16 cellular contexts compared by ENCODE assay signal in genomic region chr19:11160119-11160768, GRCh38. TPM values are rescaled to one million over a fixed set of nuclear protein-coding genes. Genes with fewer than 3 reads are reported as not detected.
A peak's percentile ranks its signal among the peaks of the same experiment; 100 is the strongest.
DNase-seq lines count a peak whose midpoint lies in the region; ATAC-seq and TF ChIP-seq lines count a peak whose summit lies in the region.
"Had no signal": no experiment of that assay in that cellular context is flagged by ENCODE, and none has a peak within 500 bp of the region (broad histone marks: within the 10 kb centered on the region; RNA-seq: fewer than 3 reads in every experiment).

No MANE protein-coding gene starts in this region.

- intact Hi-C loops in stomach (cut with DNase I; ENCODE audit: low total_unique reads) (no loop called here), lower leg skin (cut with DNase I; ENCODE audit: low total_unique reads) (no loop called here)

- no peak overlapping the region for H3K4me3 Mint-ChIP-seq in chondrocyte (ENCODE audit: unreplicated experiment)
- H3K4me3 Mint-ChIP-seq: activated CD4-positive, alpha-beta T cell treated with anti-CD3 and anti-CD28 coated beads, Interleukin-2, amount 10 ng/mL, durations not matched to agents 7 days and 5 days; H9; stimulated activated naive CD8-positive, alpha-beta T cell treated with anti-CD3 and anti-CD28 coated beads, Interleukin-15, Interleukin-2, amounts not matched to agents 100 ng/mL and 50 ng/mL, for 24 hours; T-helper 17 cell had no signal

- H3K27me3 Mint-ChIP-seq in chondrocyte (ENCODE audit: low read depth), result no peaks in the 10 kb centered on the region
- H3K27me3 Mint-ChIP-seq: stimulated activated naive CD8-positive, alpha-beta T cell treated with anti-CD3 and anti-CD28 coated beads, Interleukin-15, Interleukin-2, amounts not matched to agents 100 ng/mL and 50 ng/mL, for 24 hours had no signal

- no peaks in the 10 kb centered on the region for H3K27me3 ChIP-seq in stomach
- H3K27me3 ChIP-seq: breast epithelium had no signal

- H3K9me3 ChIP-seq in stomach, result no peaks in the 10 kb centered on the region
- H3K9me3 ChIP-seq: breast epithelium, mucosa of descending colon had no signal

- peaks cover 12% of the 10 kb centered on the region for H3K36me3 Mint-ChIP-seq in chondrocyte (ENCODE audit: low read depth)

- no peak for TF ChIP-seq EP300 in stomach (IDR thresholded peaks at IDR 0.05)

- no peaks in the 10 kb centered on the region for H3K9me3 Mint-ChIP-seq in chondrocyte (ENCODE audit: low read depth)
- H3K9me3 Mint-ChIP-seq: activated CD4-positive, alpha-beta T cell treated with anti-CD3 and anti-CD28 coated beads, Interleukin-2, amount 10 ng/mL, durations not matched to agents 7 days and 5 days; H9; stimulated activated naive CD8-positive, alpha-beta T cell treated with anti-CD3 and anti-CD28 coated beads, Interleukin-15, Interleukin-2, amounts not matched to agents 100 ng/mL and 50 ng/mL, for 24 hours had no signal

- peak overlapping the region in 4 of 5 donors; percentile 70 to 88 (median 82) for H3K27ac ChIP-seq in stomach

- peaks cover 36% of the 10 kb centered on the region for H3K4me1 Mint-ChIP-seq in chondrocyte (ENCODE audit: low read depth)

- ATAC-seq in HG02884 (IDR thresholded peaks at IDR 0.05; ENCODE audit: unreplicated experiment), result no peak
- ATAC-seq: mucosa of descending colon, T-helper 17 cell had no signal

- TF ChIP-seq CTCF in chondrocyte (IDR thresholded peaks at IDR 0.05) (no peak), stomach (IDR thresholded peaks at IDR 0.05) (no peak), lower leg skin (IDR thresholded peaks at IDR 0.05) (no peak)

- H3K4me3 ChIP-seq in stomach (no peak overlapping the region), lower leg skin (ENCODE audit: low read depth, poor library complexity, severe bottlenecking) (no peak overlapping the region)
- H3K4me3 ChIP-seq: breast epithelium, mucosa of descending colon had no signal

- DNase-seq in OCI-M1 (lab: John Stamatoyannopoulos, UW) (peak; percentile 76), chondrocyte (ENCODE audit: low spot score) (no peak), iris pigment epithelial cell (ENCODE audit: low read depth) (peak; percentile 64), stomach (no peak), NCI-H146 (lab: John Stamatoyannopoulos, UW) (no peak), hypothalamus (lab: John Stamatoyannopoulos, UW) (no peak), lower leg skin (ENCODE audit: low spot score in 2 of 2) (no peak)
- DNase-seq: activated CD4-positive, alpha-beta T cell treated with anti-CD3 and anti-CD28 coated beads, Interleukin-2, amount 10 ng/mL, durations not matched to agents 7 days and 5 days; GDM1; H9; mucosa of descending colon; NCI-H2227 treated with DMSO at 0.1 percent for 48 hours; T-helper 17 cell had no signal

- WGBS in stomach, 5 donors, result 35 to 48% (median 40%) methylated on average over 7 of the region's 7 CpGs
- 62 to 76% methylated on average over 7 of the region's 7 CpGs for WGBS in lower leg skin, 2 donors

- TF ChIP-seq POLR2A in stomach (IDR thresholded peaks at IDR 0.05) (no peak), lower leg skin (IDR thresholded peaks at IDR 0.05) (no peak)

- H3K4me1 ChIP-seq in stomach, result peaks cover 25 to 86% (median 48%) of the 10 kb centered on the region in 4 donors

- peaks cover 0 to 10% (median 8%) of the 10 kb centered on the region in 4 donors for H3K36me3 ChIP-seq in stomach
- H3K36me3 ChIP-seq: breast epithelium had no signal

- H3K27ac Mint-ChIP-seq in chondrocyte (ENCODE audit: unreplicated experiment), result peak overlapping the region; percentile 36
- H3K27ac Mint-ChIP-seq: activated CD4-positive, alpha-beta T cell treated with anti-CD3 and anti-CD28 coated beads, Interleukin-2, amount 10 ng/mL, durations not matched to agents 7 days and 5 days; H9; stimulated activated naive CD8-positive, alpha-beta T cell treated with anti-CD3 and anti-CD28 coated beads, Interleukin-15, Interleukin-2, amounts not matched to agents 100 ng/mL and 50 ng/mL, for 24 hours; T-helper 17 cell had no signal

RNA-seq across cellular contexts. Expression of gene SPC24, which starts 4.7 kb away (rescaled TPM):
- total RNA-seq in chondrocyte, result 8.3 to 22.9 TPM (median 8.4 TPM) in 3 replicates
- 10 to 100 TPM in 3 of 5 donors, not detected in 2; 11.9 to 20.4 (median 18.7) TPM for total RNA-seq in stomach
- 1 to 10 TPM; 3.7 to 6.5 (median 5.0) TPM for polyA plus RNA-seq in stomach
- total RNA-seq in lower leg skin, result 1 to 10 TPM in 2 of 4 donors, under 1 TPM in 2; 0.17 to 8.5 (median 0.82) TPM

RNA-seq across cellular contexts. Expression of gene KANK2, which starts 37.1 kb away (rescaled TPM):
- total RNA-seq in chondrocyte (238 to 345 TPM (median 243 TPM) in 3 replicates), stomach (100 to 1,000 TPM; 120 to 415 (median 251) TPM), lower leg skin (100 to 1,000 TPM in 1 of 4 donors, 10 to 100 TPM in 3; 28.7 to 117 (median 77.7) TPM)
- polyA plus RNA-seq in stomach, result 100 to 1,000 TPM in 2 of 3 donors, 10 to 100 TPM in 1; 82.4 to 158 (median 144) TPM

Comparison
In these comparisons a context has a peak if more than half of its experiments do, and no peak if none do; other contexts are left out.
1. DNase-seq: peak in OCI-M1 (single experiment) and iris pigment epithelial cell (single experiment); none in chondrocyte (single experiment), stomach (single experiment), NCI-H146 (single experiment), hypothalamus (0 of 51) and lower leg skin (0 of 2).